Comparison of ENCODE assay signal across 15 cellular contexts in the genomic region with DNA sequence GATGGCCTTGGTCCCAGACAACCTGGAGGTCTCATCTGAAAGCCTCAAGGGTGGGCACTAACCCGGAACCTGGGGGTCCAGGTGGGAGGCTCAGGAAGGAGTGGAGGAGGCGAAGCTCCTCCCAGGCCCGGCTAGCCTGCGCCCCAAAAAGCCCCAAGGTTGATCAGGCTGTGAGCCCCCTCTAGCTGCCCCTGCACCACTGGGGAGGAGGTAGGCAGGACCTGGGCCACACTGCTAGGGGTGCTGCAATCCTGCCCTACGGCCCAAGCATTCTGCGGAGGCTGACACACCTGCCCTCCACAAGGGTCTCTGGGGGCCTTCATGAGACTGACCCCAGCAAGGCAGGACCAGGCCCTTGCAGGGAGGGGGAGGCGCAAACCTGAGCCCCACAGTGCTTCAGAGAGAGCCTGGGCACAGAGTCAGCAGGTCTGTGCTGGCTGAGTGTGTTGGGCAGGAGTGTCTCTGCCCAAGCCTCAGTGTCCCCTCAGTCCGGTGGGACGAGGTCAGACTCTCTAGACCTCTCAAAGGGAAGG.
"Had no signal": no experiment of that assay in that cellular context is flagged by ENCODE, and none has a peak within 500 bp of the region (broad histone marks: within the 10 kb centered on the region; RNA-seq: fewer than 3 reads in every experiment).

No MANE protein-coding gene starts in this region.

- H3K36me3 ChIP-seq: gastroesophageal sphincter, ovary had no signal

- H3K4me3 Mint-ChIP-seq: activated naive CD4-positive, alpha-beta T cell treated with anti-CD3 and anti-CD28 coated beads, Interleukin-2, amount 10 ng/mL, durations not matched to agents 7 days and 5 days; activated T-helper 17 cell treated with anti-CD3 and anti-CD28 coated beads, Interleukin-2, amount 50 U/mL, for 72 hours; central memory CD8-positive, alpha-beta T cell; stimulated activated naive B cell treated with anti-CD40 and anti-IgM and Interleukin-4, amounts not matched to agents 10 μg/mL and 1 μg/mL and 100 μg/mL, for 72 hours had no signal

- H3K36me3 Mint-ChIP-seq: activated naive CD4-positive, alpha-beta T cell treated with anti-CD3 and anti-CD28 coated beads, Interleukin-2, amount 10 ng/mL, durations not matched to agents 7 days and 5 days; stimulated activated naive B cell treated with anti-CD40 and anti-IgM and Interleukin-4, amounts not matched to agents 10 μg/mL and 1 μg/mL and 100 μg/mL, for 72 hours had no signal

- H3K27me3 Mint-ChIP-seq: activated naive CD4-positive, alpha-beta T cell treated with anti-CD3 and anti-CD28 coated beads, Interleukin-2, amount 10 ng/mL, durations not matched to agents 7 days and 5 days; activated T-helper 17 cell treated with anti-CD3 and anti-CD28 coated beads, Interleukin-2, amount 50 U/mL, for 72 hours; central memory CD8-positive, alpha-beta T cell had no signal

- H3K27ac Mint-ChIP-seq: activated naive CD4-positive, alpha-beta T cell treated with anti-CD3 and anti-CD28 coated beads, Interleukin-2, amount 10 ng/mL, durations not matched to agents 7 days and 5 days; activated T-helper 17 cell treated with anti-CD3 and anti-CD28 coated beads, Interleukin-2, amount 50 U/mL, for 72 hours; stimulated activated naive B cell treated with anti-CD40 and anti-IgM and Interleukin-4, amounts not matched to agents 10 μg/mL and 1 μg/mL and 100 μg/mL, for 72 hours had no signal

- DNase-seq: activated CD4-positive, alpha-beta T cell treated with anti-CD3 and anti-CD28 coated beads, Interleukin-2, amount 50 U/mL, for 1 hour; activated CD4-positive, CD25-positive, alpha-beta regulatory T cell; activated naive CD4-positive, alpha-beta T cell treated with anti-CD3 and anti-CD28 coated beads, Interleukin-2, amount 10 ng/mL, durations not matched to agents 7 days and 5 days; activated T-cell treated with anti-CD3 and anti-CD28 coated beads for 4 hours; cortex of kidney; effector memory CD4-positive, alpha-beta T cell; hypothalamus; kidney glomerular epithelial cell; ovary; retina; stimulated activated naive B cell treated with anti-CD40 and anti-IgM and Interleukin-4, amounts not matched to agents 10 μg/mL and 1 μg/mL and 100 μg/mL, for 72 hours had no signal

- ATAC-seq: activated T-helper 17 cell treated with anti-CD3 and anti-CD28 coated beads, Interleukin-2, amount 50 U/mL, for 72 hours; gastroesophageal sphincter; stimulated activated naive B cell treated with anti-CD40 and anti-IgM and Interleukin-4, amounts not matched to agents 10 μg/mL and 1 μg/mL and 100 μg/mL, for 72 hours had no signal

- H3K27me3 ChIP-seq: gastroesophageal sphincter, ovary had no signal

- H3K9me3 Mint-ChIP-seq: activated naive CD4-positive, alpha-beta T cell treated with anti-CD3 and anti-CD28 coated beads, Interleukin-2, amount 10 ng/mL, durations not matched to agents 7 days and 5 days; activated T-helper 17 cell treated with anti-CD3 and anti-CD28 coated beads, Interleukin-2, amount 50 U/mL, for 72 hours; central memory CD8-positive, alpha-beta T cell; stimulated activated naive B cell treated with anti-CD40 and anti-IgM and Interleukin-4, amounts not matched to agents 10 μg/mL and 1 μg/mL and 100 μg/mL, for 72 hours had no signal

- H3K4me1 Mint-ChIP-seq: activated naive CD4-positive, alpha-beta T cell treated with anti-CD3 and anti-CD28 coated beads, Interleukin-2, amount 10 ng/mL, durations not matched to agents 7 days and 5 days had no signal

- H3K9me3 ChIP-seq: gastroesophageal sphincter, ovary had no signal

- H3K27ac ChIP-seq: ovary had no signal

- H3K4me3 ChIP-seq: gastroesophageal sphincter, lung, ovary had no signal
